In genomic region chr2:161161074-161161577, GRCh38 we compare ENCODE assay signal across 8 cellular contexts. TPM values are rescaled to one million over a fixed set of nuclear protein-coding genes. Genes with fewer than 3 reads are reported as not detected.
DNase-seq lines count a peak whose midpoint lies in the region; ATAC-seq lines count a peak whose summit lies in the region.

No MANE protein-coding gene starts in this region.

- peak overlapping the region; percentile 87 for H3K27ac ChIP-seq in stomach smooth muscle (ENCODE audit: low read length)

- no peaks in the 10 kb centered on the region for H3K9me3 ChIP-seq in iPS-18c (ENCODE audit: control insufficient read depth, insufficient read depth, low read length)
- H3K9me3 ChIP-seq in stomach smooth muscle (ENCODE audit: control insufficient read depth in 2 of 2, low read length in 2 of 2), result no peaks in the 10 kb centered on the region

- H3K27me3 Mint-ChIP-seq in activated T-cell treated with anti-CD3 and anti-CD28 coated beads, Interleukin-2, amount 50 U/mL, for 72 hours (ENCODE audit: low read depth), result no peaks in the 10 kb centered on the region

- H3K4me1 ChIP-seq in stomach smooth muscle (ENCODE audit: control insufficient read depth, insufficient read depth, low read length), result peaks cover 6% of the 10 kb centered on the region

- peak overlapping the region; percentile 95 for H3K27ac Mint-ChIP-seq in activated T-cell treated with anti-CD3 and anti-CD28 coated beads, Interleukin-2, amount 50 U/mL, for 72 hours

- peaks cover 0 to 3% of the 10 kb centered on the region in 2 donors for H3K36me3 ChIP-seq in stomach smooth muscle (ENCODE audit: control insufficient read depth in 2 of 2, insufficient read depth in 2 of 2, low read length in 2 of 2)

- peak overlapping the region; percentile 92 to 99 for H3K9ac ChIP-seq in stomach smooth muscle (ENCODE audit: low read length in 2 of 2)

- H3K4me3 ChIP-seq in iPS-18c (ENCODE audit: insufficient read depth, low read depth, low read length), result peak overlapping the region; percentile 88
- peak overlapping the region; percentile 91 to 97 for H3K4me3 ChIP-seq in stomach smooth muscle (ENCODE audit: low read length in 2 of 2)

- peak overlapping the region; percentile 93 for H3K4me3 Mint-ChIP-seq in activated T-cell treated with anti-CD3 and anti-CD28 coated beads, Interleukin-2, amount 50 U/mL, for 72 hours

- H3K4me1 Mint-ChIP-seq in activated T-cell treated with anti-CD3 and anti-CD28 coated beads, Interleukin-2, amount 50 U/mL, for 72 hours (ENCODE audit: low read depth), result peaks cover 74% of the 10 kb centered on the region

- DNase-seq in NCI-H146 treated with DMSO at 0.1 percent for 48 hours (lab: John Stamatoyannopoulos, UW; ENCODE audit: unreplicated experiment) (peak; percentile 19), NCI-H146 (lab: John Stamatoyannopoulos, UW) (no peak), SW 1271 (lab: John Stamatoyannopoulos, UW) (no peak)
- no peak for DNase-seq in activated T-cell treated with anti-CD3 and anti-CD28 coated beads, Interleukin-2, amount 50 U/mL, for 72 hours

- H3K9me3 Mint-ChIP-seq in activated T-cell treated with anti-CD3 and anti-CD28 coated beads, Interleukin-2, amount 50 U/mL, for 72 hours, result no peaks in the 10 kb centered on the region

- H3K36me3 Mint-ChIP-seq in activated T-cell treated with anti-CD3 and anti-CD28 coated beads, Interleukin-2, amount 50 U/mL, for 72 hours (ENCODE audit: insufficient read depth in 2 of 2), result peaks cover 12 to 17% of the 10 kb centered on the region in 2 donors

- ATAC-seq in HG03025 (IDR thresholded peaks at IDR 0.05; ENCODE audit: low FRiP score, unreplicated experiment) (peak; percentile 25), GM21737 (IDR thresholded peaks at IDR 0.05; ENCODE audit: unreplicated experiment) (no peak)
- ATAC-seq in activated T-cell treated with anti-CD3 and anti-CD28 coated beads, Interleukin-2, amount 50 U/mL, for 72 hours (replicated peaks in 1 of 2), result peak in 1 of 2 donors; percentile 24

- no peaks in the 10 kb centered on the region for H3K27me3 ChIP-seq in stomach smooth muscle (ENCODE audit: control insufficient read depth in 1 of 2, insufficient read depth in 2 of 2, low read length in 2 of 2)

RNA-seq across cellular contexts. Expression of gene TANK, which starts 0.9 kb away (rescaled TPM):
- total RNA-seq in activated T-cell treated with anti-CD3 and anti-CD28 coated beads, Interleukin-2, amount 50 U/mL, for 72 hours, result 10 to 100 TPM; 87.3 to 87.8 TPM
